ENCODE assay signal across 15 cellular contexts in the genomic region with DNA sequence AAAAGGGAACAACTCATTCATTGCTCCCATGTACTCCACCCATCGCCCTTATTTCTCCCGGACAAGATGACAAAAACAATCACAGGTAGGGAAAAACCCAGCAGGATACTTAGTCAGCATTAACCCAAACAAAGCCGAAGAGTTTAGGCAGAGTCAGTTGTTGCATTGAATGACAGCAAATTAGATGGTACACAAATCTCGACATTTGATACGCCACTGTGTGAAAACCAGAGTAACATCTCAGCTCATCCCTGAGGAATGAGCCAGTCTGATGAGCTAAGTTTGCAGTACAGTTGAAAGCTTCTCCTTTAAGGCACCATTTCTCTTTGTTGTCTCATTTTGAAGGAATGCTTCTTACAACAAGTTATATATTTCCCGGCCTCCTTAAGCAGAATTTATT.
DNase-seq lines count a peak whose midpoint lies in the region; ATAC-seq and TF ChIP-seq lines count a peak whose summit lies in the region.
"Had no signal": no experiment of that assay in that cellular context is flagged by ENCODE, and none has a peak within 500 bp of the region (broad histone marks: within the 10 kb centered on the region; RNA-seq: fewer than 3 reads in every experiment).

No MANE protein-coding gene starts in this region.

- H3K4me3 ChIP-seq in HEK293 (ENCODE audit: low read depth, low read length) (no peak overlapping the region), vagina (no peak overlapping the region)
- no peak overlapping the region for H3K4me3 ChIP-seq in naive thymus-derived CD4-positive, alpha-beta T cell (ENCODE audit: low read length)
- H3K4me3 ChIP-seq: tibial artery had no signal

- CTCF ChIA-PET in activated CD4-positive, alpha-beta memory T cell treated with anti-CD3 and anti-CD28 coated beads for 36 hours (lab: Charles Lee): no interaction called here
- CTCF ChIA-PET in activated CD4-positive, alpha-beta memory T cell treated with anti-CD3 and anti-CD28 coated beads, Interleukin-2, amount 10 ng/mL, durations not matched to agents 7 days and 5 days (lab: Charles Lee): interaction anchor here (0.8 to 1.0 kb wide), 2 partner anchors 8 to 10 kb away, joined by 3 read pairs; no protein-coding TSS in a partner anchor
- CTCF ChIA-PET in HEK293 (lab: Yijun Ruan, JAX): interaction anchor here (1.1 kb wide), 1 partner anchor 116 kb away, joined by 3 read pairs; no protein-coding TSS in a partner anchor
- CTCF ChIA-PET in naive thymus-derived CD4-positive, alpha-beta T cell (lab: Charles Lee): no interaction called here

- H3K36me3 ChIP-seq in HEK293 (ENCODE audit: control insufficient read depth in 2 of 2, insufficient read depth in 1 of 2, low read length in 2 of 2) (no peaks in the 10 kb centered on the region), vagina (no peaks in the 10 kb centered on the region)
- H3K36me3 ChIP-seq in naive thymus-derived CD4-positive, alpha-beta T cell (ENCODE audit: control insufficient read depth in 2 of 3, insufficient read depth in 3 of 3, low read length in 3 of 3): no peaks in the 10 kb centered on the region
- H3K36me3 ChIP-seq: tibial artery had no signal

- H3K9me3 Mint-ChIP-seq in activated CD4-positive, alpha-beta memory T cell treated with anti-CD3 and anti-CD28 coated beads for 36 hours: no peaks in the 10 kb centered on the region
- no peaks in the 10 kb centered on the region for H3K9me3 Mint-ChIP-seq in activated CD4-positive, alpha-beta memory T cell treated with anti-CD3 and anti-CD28 coated beads, Interleukin-2, amount 10 ng/mL, durations not matched to agents 7 days and 5 days
- H3K9me3 Mint-ChIP-seq in activated naive CD8-positive, alpha-beta T cell treated with anti-CD3 and anti-CD28 coated beads, Interleukin-2, amount 50 U/mL, for 24 hours: no peaks in the 10 kb centered on the region
- no peaks in the 10 kb centered on the region for H3K9me3 Mint-ChIP-seq in naive thymus-derived CD4-positive, alpha-beta T cell
- H3K9me3 Mint-ChIP-seq: nephron progenitor cell had no signal

- TF ChIP-seq CTCF in HEK293 (tag by site-specific recombination; IDR thresholded peaks at IDR 0.05) (no peak), vagina (IDR thresholded peaks at IDR 0.05) (no peak)

- TF ChIP-seq POLR2A in vagina (IDR thresholded peaks at IDR 0.05): no peak

- peak overlapping the region; percentile 34 for H3K27ac Mint-ChIP-seq in activated CD4-positive, alpha-beta memory T cell treated with anti-CD3 and anti-CD28 coated beads for 36 hours
- no peak overlapping the region for H3K27ac Mint-ChIP-seq in activated CD4-positive, alpha-beta memory T cell treated with anti-CD3 and anti-CD28 coated beads, Interleukin-2, amount 10 ng/mL, durations not matched to agents 7 days and 5 days
- H3K27ac Mint-ChIP-seq in activated naive CD8-positive, alpha-beta T cell treated with anti-CD3 and anti-CD28 coated beads, Interleukin-2, amount 50 U/mL, for 24 hours: peak overlapping the region; percentile 3
- peak overlapping the region; percentile 10 to 99 (median 98) for H3K27ac Mint-ChIP-seq in naive thymus-derived CD4-positive, alpha-beta T cell

- no peaks in the 10 kb centered on the region for H3K27me3 Mint-ChIP-seq in activated CD4-positive, alpha-beta memory T cell treated with anti-CD3 and anti-CD28 coated beads for 36 hours
- H3K27me3 Mint-ChIP-seq in activated CD4-positive, alpha-beta memory T cell treated with anti-CD3 and anti-CD28 coated beads, Interleukin-2, amount 10 ng/mL, durations not matched to agents 7 days and 5 days: no peaks in the 10 kb centered on the region
- H3K27me3 Mint-ChIP-seq in activated naive CD8-positive, alpha-beta T cell treated with anti-CD3 and anti-CD28 coated beads, Interleukin-2, amount 50 U/mL, for 24 hours: no peaks in the 10 kb centered on the region
- H3K27me3 Mint-ChIP-seq in naive thymus-derived CD4-positive, alpha-beta T cell: no peaks in the 10 kb centered on the region

- no peak for ATAC-seq in activated naive CD8-positive, alpha-beta T cell treated with anti-CD3 and anti-CD28 coated beads, Interleukin-2, amount 50 U/mL, for 24 hours
- ATAC-seq in naive thymus-derived CD4-positive, alpha-beta T cell: no peak
- ATAC-seq: left cardiac atrium had no signal

- intact Hi-C loops in activated CD4-positive, alpha-beta memory T cell treated with anti-CD3 and anti-CD28 coated beads for 36 hours (cut with micrococcal nuclease): loop anchor here (1.0 kb wide), 1 partner anchor 8 kb away; no protein-coding TSS in a partner anchor
- intact Hi-C loops in naive thymus-derived CD4-positive, alpha-beta T cell (cut with micrococcal nuclease): loop anchor here in 1 of 2 donors (1.0 kb wide), 1 partner anchor 10 kb away; no protein-coding TSS in a partner anchor
- intact Hi-C loops in vagina (cut with DNase I): no loop called here

- peaks cover 83% of the 10 kb centered on the region for H3K4me1 Mint-ChIP-seq in activated CD4-positive, alpha-beta memory T cell treated with anti-CD3 and anti-CD28 coated beads for 36 hours (ENCODE audit: low read depth)
- peaks cover 72% of the 10 kb centered on the region for H3K4me1 Mint-ChIP-seq in activated CD4-positive, alpha-beta memory T cell treated with anti-CD3 and anti-CD28 coated beads, Interleukin-2, amount 10 ng/mL, durations not matched to agents 7 days and 5 days
- H3K4me1 Mint-ChIP-seq in activated naive CD8-positive, alpha-beta T cell treated with anti-CD3 and anti-CD28 coated beads, Interleukin-2, amount 50 U/mL, for 24 hours: peaks cover 89% of the 10 kb centered on the region
- H3K4me1 Mint-ChIP-seq in naive thymus-derived CD4-positive, alpha-beta T cell: peaks cover 73 to 100% (median 100%) of the 10 kb centered on the region in 7 donors

- H3K36me3 Mint-ChIP-seq in activated CD4-positive, alpha-beta memory T cell treated with anti-CD3 and anti-CD28 coated beads for 36 hours: no peaks in the 10 kb centered on the region
- H3K36me3 Mint-ChIP-seq in activated CD4-positive, alpha-beta memory T cell treated with anti-CD3 and anti-CD28 coated beads, Interleukin-2, amount 10 ng/mL, durations not matched to agents 7 days and 5 days (ENCODE audit: low read depth): no peaks in the 10 kb centered on the region
- no peaks in the 10 kb centered on the region for H3K36me3 Mint-ChIP-seq in activated naive CD8-positive, alpha-beta T cell treated with anti-CD3 and anti-CD28 coated beads, Interleukin-2, amount 50 U/mL, for 24 hours (ENCODE audit: low read depth)
- H3K36me3 Mint-ChIP-seq in naive thymus-derived CD4-positive, alpha-beta T cell: peaks cover 0 to 16% (median 0%) of the 10 kb centered on the region in 5 donors

- peaks cover 38% of the 10 kb centered on the region for H3K4me1 ChIP-seq in HEK293 (ENCODE audit: control insufficient read depth, insufficient read depth, low read length)
- peaks cover 37 to 86% of the 10 kb centered on the region in 2 donors for H3K4me1 ChIP-seq in naive thymus-derived CD4-positive, alpha-beta T cell (ENCODE audit: control insufficient read depth in 2 of 2, insufficient read depth in 2 of 2, low read length in 2 of 2)
- H3K4me1 ChIP-seq in vagina: peaks cover 5% of the 10 kb centered on the region

- H3K27me3 ChIP-seq in naive thymus-derived CD4-positive, alpha-beta T cell (ENCODE audit: control insufficient read depth in 2 of 2, insufficient read depth in 2 of 2, low read length in 2 of 2): no peaks in the 10 kb centered on the region
- no peaks in the 10 kb centered on the region for H3K27me3 ChIP-seq in vagina
- H3K27me3 ChIP-seq: tibial artery had no signal

- no peak for DNase-seq in activated CD4-positive, alpha-beta memory T cell treated with anti-CD3 and anti-CD28 coated beads for 36 hours
- DNase-seq in activated CD4-positive, alpha-beta memory T cell treated with anti-CD3 and anti-CD28 coated beads, Interleukin-2, amount 10 ng/mL, durations not matched to agents 7 days and 5 days: no peak
- no peak for DNase-seq in activated naive CD8-positive, alpha-beta T cell treated with anti-CD3 and anti-CD28 coated beads, Interleukin-2, amount 50 U/mL, for 24 hours
- DNase-seq in naive thymus-derived CD4-positive, alpha-beta T cell: no peak
- no peak for DNase-seq in stimulated activated CD4-positive, alpha-beta T cell treated with anti-CD3 and anti-CD28 coated beads, Interleukin-4, amount 100 ng/mL, for 1 hour
- no peak for DNase-seq in NOMO-1 (lab: John Stamatoyannopoulos, UW; ENCODE audit: unreplicated experiment in 2 of 2)
- no peak for DNase-seq in vagina (ENCODE audit: extremely low spot score in 2 of 2)
- DNase-seq: dermis blood vessel endothelial cell; left cardiac atrium; NCI-H187; nephron progenitor cell; stimulated activated CD4-positive, alpha-beta T cell treated with anti-CD3 and anti-CD28 coated beads, Interleukin-1b, Interleukin-23, amount 100 ng/mL, for 48 hours; SW 1271; tibial artery had no signal

- H3K9me3 ChIP-seq in HEK293 (ENCODE audit: control insufficient read depth, insufficient read depth, low read depth, low read length): no peaks in the 10 kb centered on the region
- H3K9me3 ChIP-seq in naive thymus-derived CD4-positive, alpha-beta T cell (ENCODE audit: control insufficient read depth in 2 of 3, low read length in 3 of 3): no peaks in the 10 kb centered on the region
- no peaks in the 10 kb centered on the region for H3K9me3 ChIP-seq in vagina
- H3K9me3 ChIP-seq: tibial artery had no signal

- H3K27ac ChIP-seq in HEK293 (ENCODE audit: extremely low read depth, low read depth, low read length) (no peak overlapping the region), vagina (no peak overlapping the region)
- peak overlapping the region; percentile 4 for H3K27ac ChIP-seq in naive thymus-derived CD4-positive, alpha-beta T cell (ENCODE audit: low read depth, low read length)
- H3K27ac ChIP-seq: tibial artery had no signal

- peak overlapping the region; percentile 23 for H3K4me3 Mint-ChIP-seq in activated CD4-positive, alpha-beta memory T cell treated with anti-CD3 and anti-CD28 coated beads for 36 hours
- H3K4me3 Mint-ChIP-seq in activated CD4-positive, alpha-beta memory T cell treated with anti-CD3 and anti-CD28 coated beads, Interleukin-2, amount 10 ng/mL, durations not matched to agents 7 days and 5 days: no peak overlapping the region
- no peak overlapping the region for H3K4me3 Mint-ChIP-seq in activated naive CD8-positive, alpha-beta T cell treated with anti-CD3 and anti-CD28 coated beads, Interleukin-2, amount 50 U/mL, for 24 hours
- H3K4me3 Mint-ChIP-seq in naive thymus-derived CD4-positive, alpha-beta T cell: peak overlapping the region; percentile 30 to 88 (median 67)
- H3K4me3 Mint-ChIP-seq: nephron progenitor cell had no signal

- POLR2A ChIA-PET in activated CD4-positive, alpha-beta memory T cell treated with anti-CD3 and anti-CD28 coated beads for 36 hours (lab: Charles Lee): interaction anchor here (4.2 kb wide), 1 partner anchor 10 kb away, joined by 30 read pairs; no protein-coding TSS in a partner anchor
- POLR2A ChIA-PET in activated CD4-positive, alpha-beta memory T cell treated with anti-CD3 and anti-CD28 coated beads, Interleukin-2, amount 10 ng/mL, durations not matched to agents 7 days and 5 days (lab: Charles Lee): interaction anchor here (1.0 to 18.6 kb wide), 2 partner anchors 9 to 17 kb away, joined by 4 to 1515 read pairs; no protein-coding TSS in a partner anchor
- POLR2A ChIA-PET in HEK293 (lab: Yijun Ruan, JAX): interaction anchor here (1.0 kb wide), 1 partner anchor 10 kb away, joined by 4 read pairs; no protein-coding TSS in a partner anchor
- POLR2A ChIA-PET in naive thymus-derived CD4-positive, alpha-beta T cell (lab: Charles Lee): interaction anchor here (1.1 to 24.8 kb wide), 2 partner anchors 9 to 14 kb away, joined by 6 to 919 read pairs; no protein-coding TSS in a partner anchor

Comparison
In these comparisons a context has a peak if more than half of its experiments do, and no peak if none do; other contexts are left out.
1. H3K4me3 Mint-ChIP-seq: peak in activated CD4-positive, alpha-beta memory T cell treated with anti-CD3 and anti-CD28 coated beads for 36 hours (single experiment) and naive thymus-derived CD4-positive, alpha-beta T cell (10 of 10); none in activated CD4-positive, alpha-beta memory T cell treated with anti-CD3 and anti-CD28 coated beads, Interleukin-2, amount 10 ng/mL, durations not matched to agents 7 days and 5 days (single experiment) and activated naive CD8-positive, alpha-beta T cell treated with anti-CD3 and anti-CD28 coated beads, Interleukin-2, amount 50 U/mL, for 24 hours (single experiment).
2. CTCF ChIA-PET loops: an anchor here in activated CD4-positive, alpha-beta memory T cell treated with anti-CD3 and anti-CD28 coated beads, Interleukin-2, amount 10 ng/mL, durations not matched to agents 7 days and 5 days (0.8 to 1.0 kb wide) and HEK293 (1.1 kb wide); none called in activated CD4-positive, alpha-beta memory T cell treated with anti-CD3 and anti-CD28 coated beads for 36 hours and naive thymus-derived CD4-positive, alpha-beta T cell.